20 cellular contexts compared by ENCODE assay signal in genomic region chr21:44619886-44620285, GRCh38. TPM values are rescaled to one million over a fixed set of nuclear protein-coding genes. Genes with fewer than 3 reads are reported as not detected.
DNase-seq lines count a peak whose midpoint lies in the region; ATAC-seq and TF ChIP-seq lines count a peak whose summit lies in the region.
"Had no signal": no experiment of that assay in that cellular context is flagged by ENCODE, and none has a peak within 500 bp of the region (broad histone marks: within the 10 kb centered on the region; RNA-seq: fewer than 3 reads in every experiment).

No MANE protein-coding gene starts in this region.

- no peaks in the 10 kb centered on the region for H3K9me3 ChIP-seq in CD4-positive, alpha-beta memory T cell (ENCODE audit: control insufficient read depth in 1 of 2, low read length in 2 of 2)
- peaks cover 0 to 29% (median 14%) of the 10 kb centered on the region in 4 donors for H3K9me3 ChIP-seq in esophagus muscularis mucosa

- H3K36me3 Mint-ChIP-seq in activated T-cell treated with anti-CD3 and anti-CD28 coated beads, Interleukin-2, amount 50 U/mL, for 24 hours (ENCODE audit: low read depth): peaks cover 22% of the 10 kb centered on the region
- H3K36me3 Mint-ChIP-seq in CD4-positive, alpha-beta memory T cell: peaks cover 26 to 43% of the 10 kb centered on the region in 2 donors
- peaks cover 32% of the 10 kb centered on the region for H3K36me3 Mint-ChIP-seq in activated CD8-positive, alpha-beta T cell treated with anti-CD3 and anti-CD28 coated beads for 36 hours (ENCODE audit: low read depth)
- H3K36me3 Mint-ChIP-seq in naive thymus-derived CD8-positive, alpha-beta T cell: peaks cover 0 to 52% (median 43%) of the 10 kb centered on the region in 3 donors

- no peaks in the 10 kb centered on the region for H3K27me3 Mint-ChIP-seq in activated T-cell treated with anti-CD3 and anti-CD28 coated beads, Interleukin-2, amount 50 U/mL, for 24 hours
- H3K27me3 Mint-ChIP-seq in CD4-positive, alpha-beta memory T cell: no peaks in the 10 kb centered on the region
- H3K27me3 Mint-ChIP-seq in activated CD8-positive, alpha-beta T cell treated with anti-CD3 and anti-CD28 coated beads for 36 hours: no peaks in the 10 kb centered on the region
- peaks cover 0 to 2% (median 0%) of the 10 kb centered on the region in 5 donors for H3K27me3 Mint-ChIP-seq in naive thymus-derived CD8-positive, alpha-beta T cell

- TF ChIP-seq EP300 in esophagus muscularis mucosa (IDR thresholded peaks at IDR 0.05): no peak

- H3K27me3 ChIP-seq in CD4-positive, alpha-beta memory T cell (ENCODE audit: insufficient read depth, low read length): no peaks in the 10 kb centered on the region
- H3K27me3 ChIP-seq in esophagus muscularis mucosa: peaks cover 0 to 20% (median 0%) of the 10 kb centered on the region in 4 donors
- H3K27me3 ChIP-seq: BLaER1, Peyer's patch had no signal

- H3K9me3 Mint-ChIP-seq in activated T-cell treated with anti-CD3 and anti-CD28 coated beads, Interleukin-2, amount 50 U/mL, for 24 hours: peaks cover 50% of the 10 kb centered on the region
- H3K9me3 Mint-ChIP-seq in CD4-positive, alpha-beta memory T cell: peaks cover 2 to 48% (median 42%) of the 10 kb centered on the region in 8 donors
- H3K9me3 Mint-ChIP-seq in activated CD8-positive, alpha-beta T cell treated with anti-CD3 and anti-CD28 coated beads for 36 hours: peaks cover 55% of the 10 kb centered on the region
- H3K9me3 Mint-ChIP-seq in naive thymus-derived CD8-positive, alpha-beta T cell: peaks cover 25 to 60% (median 51%) of the 10 kb centered on the region in 9 donors

- peak overlapping the region; percentile 9 for H3K27ac Mint-ChIP-seq in activated T-cell treated with anti-CD3 and anti-CD28 coated beads, Interleukin-2, amount 50 U/mL, for 24 hours
- peak overlapping the region; percentile 50 to 96 (median 93) for H3K27ac Mint-ChIP-seq in CD4-positive, alpha-beta memory T cell
- H3K27ac Mint-ChIP-seq in activated CD8-positive, alpha-beta T cell treated with anti-CD3 and anti-CD28 coated beads for 36 hours: peak overlapping the region; percentile 81
- H3K27ac Mint-ChIP-seq in naive thymus-derived CD8-positive, alpha-beta T cell: peak overlapping the region; percentile 40 to 98 (median 94)
- H3K27ac Mint-ChIP-seq: HFFc6 had no signal

- no peak for TF ChIP-seq POLR2A in esophagus muscularis mucosa (IDR thresholded peaks at IDR 0.05; ENCODE audit: low read depth)

- WGBS in esophagus muscularis mucosa: 85% methylated on average over 6 of the region's 6 CpGs

- H3K4me1 ChIP-seq in CD4-positive, alpha-beta memory T cell (ENCODE audit: insufficient read depth, low read length): peaks cover 43% of the 10 kb centered on the region
- no peaks in the 10 kb centered on the region for H3K4me1 ChIP-seq in esophagus muscularis mucosa
- H3K4me1 ChIP-seq: Peyer's patch had no signal

- no peak overlapping the region for H3K27ac ChIP-seq in CD4-positive, alpha-beta memory T cell (ENCODE audit: low read depth, low read length)
- no peak overlapping the region for H3K27ac ChIP-seq in esophagus muscularis mucosa (replicated peaks in 1 of 4)

- no peak for TF ChIP-seq CTCF in activated CD8-positive, alpha-beta T cell treated with anti-CD3 and anti-CD28 coated beads for 36 hours (IDR thresholded peaks at IDR 0.05)
- TF ChIP-seq CTCF in esophagus muscularis mucosa (IDR thresholded peaks at IDR 0.05): no peak

- peaks cover 42% of the 10 kb centered on the region for H3K4me1 Mint-ChIP-seq in activated T-cell treated with anti-CD3 and anti-CD28 coated beads, Interleukin-2, amount 50 U/mL, for 24 hours (ENCODE audit: low read depth)
- H3K4me1 Mint-ChIP-seq in CD4-positive, alpha-beta memory T cell: peaks cover 31 to 61% (median 47%) of the 10 kb centered on the region in 4 donors
- peaks cover 41% of the 10 kb centered on the region for H3K4me1 Mint-ChIP-seq in activated CD8-positive, alpha-beta T cell treated with anti-CD3 and anti-CD28 coated beads for 36 hours (ENCODE audit: low read depth)
- peaks cover 32 to 55% (median 49%) of the 10 kb centered on the region in 4 donors for H3K4me1 Mint-ChIP-seq in naive thymus-derived CD8-positive, alpha-beta T cell

- CTCF ChIA-PET in CD4-positive, alpha-beta memory T cell (lab: Charles Lee; ENCODE audit: partially characterized antibody): interaction anchor here (0.7 to 2.8 kb wide), 5 partner anchors 12 to 123 kb away, joined by 3 to 19 read pairs (median 8); partner anchors contain the start of gene KRTAP12-4
- CTCF ChIA-PET in activated CD8-positive, alpha-beta T cell treated with anti-CD3 and anti-CD28 coated beads for 36 hours (lab: Charles Lee): interaction anchor here (0.7 to 1.4 kb wide), 4 partner anchors 37 to 108 kb away, joined by 3 to 4 read pairs (median 3); partner anchors contain the start of gene KRTAP12-2

- no peaks in the 10 kb centered on the region for H3K36me3 ChIP-seq in CD4-positive, alpha-beta memory T cell (ENCODE audit: insufficient read depth, low read length)
- H3K36me3 ChIP-seq in esophagus muscularis mucosa: no peaks in the 10 kb centered on the region
- H3K36me3 ChIP-seq: BLaER1, Peyer's patch had no signal

- intact Hi-C loops in CD4-positive, alpha-beta memory T cell (cut with micrococcal nuclease): loop anchor here (1.0 to 10.0 kb wide), 2 partner anchors 37 to 75 kb away; partner anchors contain the start of genes KRTAP10-1 and KRTAP12-3
- intact Hi-C loops in activated CD8-positive, alpha-beta T cell treated with anti-CD3 and anti-CD28 coated beads for 36 hours (cut with micrococcal nuclease): no loop called here
- intact Hi-C loops in esophagus muscularis mucosa (cut with DNase I): no loop called here

- no peak for ATAC-seq in activated CD8-positive, alpha-beta T cell treated with anti-CD3 and anti-CD28 coated beads for 36 hours
- ATAC-seq in naive thymus-derived CD8-positive, alpha-beta T cell: no peak

- no peak overlapping the region for H3K4me3 Mint-ChIP-seq in activated T-cell treated with anti-CD3 and anti-CD28 coated beads, Interleukin-2, amount 50 U/mL, for 24 hours
- H3K4me3 Mint-ChIP-seq in CD4-positive, alpha-beta memory T cell: peak overlapping the region in 4 of 8 donors; percentile 22 to 81 (median 56)
- no peak overlapping the region for H3K4me3 Mint-ChIP-seq in activated CD8-positive, alpha-beta T cell treated with anti-CD3 and anti-CD28 coated beads for 36 hours
- H3K4me3 Mint-ChIP-seq in naive thymus-derived CD8-positive, alpha-beta T cell: peak overlapping the region in 7 of 10 donors; percentile 36 to 87 (median 71)
- H3K4me3 Mint-ChIP-seq: HFFc6 had no signal

- no peak overlapping the region for H3K4me3 ChIP-seq in CD4-positive, alpha-beta memory T cell (ENCODE audit: low read length in 2 of 2)
- H3K4me3 ChIP-seq in esophagus muscularis mucosa: no peak overlapping the region
- H3K4me3 ChIP-seq: BLaER1, Peyer's patch had no signal

- POLR2A ChIA-PET in CD4-positive, alpha-beta memory T cell (lab: Charles Lee; ENCODE audit: partially characterized antibody): interaction anchor here (1.1 to 5.4 kb wide), 7 partner anchors 11 to 109 kb away, joined by 3 to 89 read pairs (median 16); partner anchors contain the start of genes KRTAP12-2, KRTAP12-3 and KRTAP12-4
- POLR2A ChIA-PET in activated CD8-positive, alpha-beta T cell treated with anti-CD3 and anti-CD28 coated beads for 36 hours (lab: Charles Lee): interaction anchor here (0.7 kb wide), 1 partner anchor 27 kb away, joined by 3 read pairs; no protein-coding TSS in a partner anchor
- POLR2A ChIA-PET in naive thymus-derived CD8-positive, alpha-beta T cell (lab: Charles Lee): interaction anchor here (1.4 to 2.4 kb wide), 4 partner anchors 9 to 38 kb away, joined by 5 to 19 read pairs (median 6); partner anchors contain the start of gene KRTAP12-3

- DNase-seq in activated T-cell treated with anti-CD3 and anti-CD28 coated beads, Interleukin-2, amount 50 U/mL, for 24 hours: no peak
- no peak for DNase-seq in activated T-cell treated with anti-CD3 and anti-CD28 coated beads, Interleukin-2, amount 50 U/mL, for 1 hour
- DNase-seq in CD4-positive, alpha-beta memory T cell: no peak
- DNase-seq in activated CD8-positive, alpha-beta T cell treated with anti-CD3 and anti-CD28 coated beads for 36 hours: no peak
- DNase-seq in naive thymus-derived CD8-positive, alpha-beta T cell: no peak
- DNase-seq in GDM1 (lab: John Stamatoyannopoulos, UW) (no peak), esophagus muscularis mucosa (ENCODE audit: extremely low spot score) (no peak), cerebellum (ENCODE audit: low spot score) (no peak)
- DNase-seq: COR-L47, DMS153, GOT3, HFFc6, NCI-H1048, NCI-H146, NCI-H2227 treated with DMSO at 0.1 percent for 48 hours, NCI-H524 treated with DMSO at 0.1 percent for 48 hours, Peyer's patch, SHP77 treated with DMSO at 0.1 percent for 48 hours had no signal

RNA-seq across cellular contexts. Expression of gene KRTAP10-9, which starts 7.0 kb away (rescaled TPM):
- total RNA-seq in CD4-positive, alpha-beta memory T cell: not detected
- polyA plus RNA-seq in CD4-positive, alpha-beta memory T cell: not detected
- not detected for total RNA-seq in activated CD8-positive, alpha-beta T cell treated with anti-CD3 and anti-CD28 coated beads for 36 hours
- total RNA-seq in naive thymus-derived CD8-positive, alpha-beta T cell: not detected
- not detected for polyA plus RNA-seq in naive thymus-derived CD8-positive, alpha-beta T cell
- not detected for total RNA-seq in esophagus muscularis mucosa
- total RNA-seq in cerebellum: not detected
- total RNA-seq: HFFc6, MCF 10A, Peyer's patch had no signal

RNA-seq across cellular contexts. Expression of gene KRTAP10-8, which starts 8.0 kb away (rescaled TPM):
- not detected for total RNA-seq in CD4-positive, alpha-beta memory T cell
- not detected for polyA plus RNA-seq in CD4-positive, alpha-beta memory T cell
- total RNA-seq in activated CD8-positive, alpha-beta T cell treated with anti-CD3 and anti-CD28 coated beads for 36 hours: not detected
- total RNA-seq in naive thymus-derived CD8-positive, alpha-beta T cell: not detected
- polyA plus RNA-seq in naive thymus-derived CD8-positive, alpha-beta T cell: not detected
- not detected for total RNA-seq in esophagus muscularis mucosa
- total RNA-seq in cerebellum: not detected
- total RNA-seq: HFFc6, MCF 10A, Peyer's patch had no signal

RNA-seq across cellular contexts. Expression of gene KRTAP10-10, which starts 17.3 kb away (rescaled TPM):
- not detected for total RNA-seq in CD4-positive, alpha-beta memory T cell
- polyA plus RNA-seq in CD4-positive, alpha-beta memory T cell: not detected
- total RNA-seq in activated CD8-positive, alpha-beta T cell treated with anti-CD3 and anti-CD28 coated beads for 36 hours: not detected
- not detected for total RNA-seq in naive thymus-derived CD8-positive, alpha-beta T cell
- not detected for polyA plus RNA-seq in naive thymus-derived CD8-positive, alpha-beta T cell
- total RNA-seq in esophagus muscularis mucosa (not detected), cerebellum (not detected)
- total RNA-seq: HFFc6, MCF 10A, Peyer's patch had no signal

RNA-seq across cellular contexts. Expression of gene KRTAP10-7, which starts 19.5 kb away (rescaled TPM):
- not detected for total RNA-seq in CD4-positive, alpha-beta memory T cell
- polyA plus RNA-seq in CD4-positive, alpha-beta memory T cell: not detected
- total RNA-seq in activated CD8-positive, alpha-beta T cell treated with anti-CD3 and anti-CD28 coated beads for 36 hours: not detected
- not detected for total RNA-seq in naive thymus-derived CD8-positive, alpha-beta T cell
- not detected for polyA plus RNA-seq in naive thymus-derived CD8-positive, alpha-beta T cell
- not detected for total RNA-seq in esophagus muscularis mucosa
- total RNA-seq in cerebellum: not detected
- total RNA-seq: HFFc6, MCF 10A, Peyer's patch had no signal

RNA-seq across cellular contexts. Expression of gene KRTAP10-11, which starts 26.3 kb away (rescaled TPM):
- total RNA-seq in CD4-positive, alpha-beta memory T cell: not detected
- not detected for polyA plus RNA-seq in CD4-positive, alpha-beta memory T cell
- not detected for total RNA-seq in activated CD8-positive, alpha-beta T cell treated with anti-CD3 and anti-CD28 coated beads for 36 hours
- total RNA-seq in naive thymus-derived CD8-positive, alpha-beta T cell: not detected
- not detected for polyA plus RNA-seq in naive thymus-derived CD8-positive, alpha-beta T cell
- total RNA-seq in esophagus muscularis mucosa: not detected
- not detected for total RNA-seq in cerebellum
- total RNA-seq: HFFc6, MCF 10A, Peyer's patch had no signal

Comparison
In these comparisons a context has a peak if more than half of its experiments do, and no peak if none do; other contexts are left out.
1. H3K27ac Mint-ChIP-seq: peak in every context shown above with its lines; median percentile 94 in naive thymus-derived CD8-positive, alpha-beta T cell; 93 in CD4-positive, alpha-beta memory T cell; 81 in activated CD8-positive, alpha-beta T cell treated with anti-CD3 and anti-CD28 coated beads for 36 hours; 9 in activated T-cell treated with anti-CD3 and anti-CD28 coated beads, Interleukin-2, amount 50 U/mL, for 24 hours.
2. H3K4me3 Mint-ChIP-seq: peak in naive thymus-derived CD8-positive, alpha-beta T cell (7 of 10); none in activated T-cell treated with anti-CD3 and anti-CD28 coated beads, Interleukin-2, amount 50 U/mL, for 24 hours (single experiment) and activated CD8-positive, alpha-beta T cell treated with anti-CD3 and anti-CD28 coated beads for 36 hours (single experiment).